ENCODE assay signal across 32 cellular contexts in the genomic region with DNA sequence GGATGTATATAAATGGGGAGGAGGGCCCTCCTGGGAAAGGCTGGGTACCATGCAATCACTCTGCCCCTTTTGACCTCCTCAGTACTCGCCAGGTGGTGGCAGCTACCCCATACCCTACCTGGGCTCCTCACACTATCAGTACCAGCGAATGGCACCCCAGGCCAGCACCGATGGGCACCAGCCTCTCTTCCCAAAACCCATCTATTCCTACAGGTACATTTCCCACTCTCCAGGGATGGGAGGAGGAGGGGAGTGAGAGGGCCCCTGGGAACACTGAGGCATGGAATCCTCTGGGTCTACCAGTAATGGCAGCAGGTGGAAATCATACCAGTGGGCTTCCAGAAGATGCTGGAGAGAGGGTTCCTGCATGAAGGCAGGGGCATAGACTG. TPM values are rescaled to one million over a fixed set of nuclear protein-coding genes. Genes with fewer than 3 reads are reported as not detected.
"Had no signal": no experiment of that assay in that cellular context is flagged by ENCODE, and none has a peak within 500 bp of the region (broad histone marks: within the 10 kb centered on the region; RNA-seq: fewer than 3 reads in every experiment).

No MANE protein-coding gene starts in this region.

- H3K4me1 ChIP-seq: adrenal gland, gastrocnemius medialis, heart right ventricle had no signal

- H3K9me3 ChIP-seq: adrenal gland, body of pancreas, gastrocnemius medialis, heart right ventricle had no signal

- H3K27ac ChIP-seq: adrenal gland, body of pancreas, foreskin keratinocyte, gastrocnemius medialis, heart right ventricle had no signal

- H3K27me3 ChIP-seq: body of pancreas, gastrocnemius medialis had no signal

- H3K4me3 ChIP-seq: adrenal gland, body of pancreas, gastrocnemius medialis, heart right ventricle had no signal

- ATAC-seq: activated CD4-positive, CD25-positive, alpha-beta regulatory T cell treated with anti-CD3 and anti-CD28 coated beads, Interleukin-2, amount 50 U/mL, for 24 hours; activated CD8-positive, alpha-beta memory T cell treated with anti-CD3 and anti-CD28 coated beads, Interleukin-2, amount 10 ng/mL, durations not matched to agents 7 days and 5 days; activated CD8-positive, alpha-beta T cell treated with anti-CD3 and anti-CD28 coated beads for 36 hours; activated naive CD8-positive, alpha-beta T cell treated with anti-CD3 and anti-CD28 coated beads, Interleukin-2, amount 50 U/mL, for 24 hours; body of pancreas; foreskin keratinocyte; gastrocnemius medialis; heart right ventricle had no signal

- H3K36me3 ChIP-seq: adrenal gland, gastrocnemius medialis, heart right ventricle had no signal

- DNase-seq: activated B cell treated with CpG ODN at 0.5 μM for 24 hours; activated CD4-positive, alpha-beta T cell treated with anti-CD3 and anti-CD28 coated beads for 48 hours; activated CD4-positive, alpha-beta T cell treated with anti-CD3 and anti-CD28 coated beads, Interleukin-2, amount 50 U/mL, for 1 hour; activated CD4-positive, alpha-beta T cell treated with anti-CD3 and anti-CD28 coated beads, Interleukin-2, amount 50 U/mL, for 48 hours; activated CD8-positive, alpha-beta memory T cell treated with anti-CD3 and anti-CD28 coated beads, Interleukin-2, amount 10 ng/mL, durations not matched to agents 7 days and 5 days; activated CD8-positive, alpha-beta memory T cell treated with anti-CD3 and anti-CD28 coated beads, Interleukin-2, amount 50 U/mL, for 4 hours; activated CD8-positive, alpha-beta T cell treated with anti-CD3 and anti-CD28 coated beads for 36 hours; activated effector memory CD4-positive, alpha-beta T cell treated with anti-CD3 and anti-CD28 coated beads, Interleukin-2, amount 50 U/mL, for 16 hours; activated naive CD4-positive, alpha-beta T cell treated with anti-CD3 and anti-CD28 coated beads for 36 hours; activated naive CD8-positive, alpha-beta T cell treated with anti-CD3 and anti-CD28 coated beads for 36 hours; activated naive CD8-positive, alpha-beta T cell treated with anti-CD3 and anti-CD28 coated beads, Interleukin-2, amount 50 U/mL, for 24 hours; activated T-cell treated with anti-CD3 and anti-CD28 coated beads, Interleukin-2, amount 50 U/mL, for 1 hour; activated T-cell treated with anti-CD3 and anti-CD28 coated beads, Interleukin-2, amount 50 U/mL, for 48 hours; adrenal gland; amygdala; aorta; body of pancreas; caudate nucleus; effector CD8-positive, alpha-beta T cell; foreskin keratinocyte; gastrocnemius medialis; heart right ventricle; T-helper 2 cell had no signal

RNA-seq across cellular contexts. Expression of a gene that starts 22.9 kb away (rescaled TPM):
- total RNA-seq: activated B cell treated with CpG ODN at 0.5 μM for 24 hours; activated CD8-positive, alpha-beta memory T cell treated with anti-CD3 and anti-CD28 coated beads for 36 hours; activated CD8-positive, alpha-beta memory T cell treated with anti-CD3 and anti-CD28 coated beads, Interleukin-2, amount 10 ng/mL, durations not matched to agents 7 days and 5 days; activated CD8-positive, alpha-beta T cell treated with anti-CD3 and anti-CD28 coated beads for 36 hours; activated naive CD4-positive, alpha-beta T cell treated with anti-CD3 and anti-CD28 coated beads for 36 hours; activated naive CD8-positive, alpha-beta T cell treated with anti-CD3 and anti-CD28 coated beads for 36 hours; activated T-helper 1 cell treated with anti-CD3 and anti-CD28 coated beads, Interleukin-12 subunit alpha, Interleukin-12 subunit beta, Interleukin-2, Interleukin-4 antibody, amounts not matched to agents 30 ng/mL and 10 ng/mL and 1 ng/mL, durations not matched to agents 14 hours and 24 hours and 36 hours; activated T-helper 2 cell treated with anti-CD3 and anti-CD28 coated beads, Interferon-gamma antibody, Interleukin-2, Interleukin-4, amounts not matched to agents 10 μg/mL and 5 μg/mL and 100 μg/mL, durations not matched to agents 14 hours and 24 hours and 36 hours; adrenal gland; aorta; chondrocyte; dermis microvascular lymphatic vessel endothelial cell; endothelial cell of umbilical vein; gastrocnemius medialis; heart right ventricle; T-helper 1 cell treated with Interleukin-12 subunit alpha and Interleukin-12 subunit beta and Interleukin-4 antibody, amounts not matched to agents 30 ng/mL and 1 ng/mL, for 36 hours had no signal

RNA-seq across cellular contexts. Expression of a gene that starts 55.6 kb away (rescaled TPM):
- total RNA-seq: activated B cell treated with CpG ODN at 0.5 μM for 24 hours; activated CD8-positive, alpha-beta memory T cell treated with anti-CD3 and anti-CD28 coated beads for 36 hours; activated CD8-positive, alpha-beta memory T cell treated with anti-CD3 and anti-CD28 coated beads, Interleukin-2, amount 10 ng/mL, durations not matched to agents 7 days and 5 days; activated CD8-positive, alpha-beta T cell treated with anti-CD3 and anti-CD28 coated beads for 36 hours; activated naive CD4-positive, alpha-beta T cell treated with anti-CD3 and anti-CD28 coated beads for 36 hours; activated naive CD8-positive, alpha-beta T cell treated with anti-CD3 and anti-CD28 coated beads for 36 hours; activated T-helper 1 cell treated with anti-CD3 and anti-CD28 coated beads, Interleukin-12 subunit alpha, Interleukin-12 subunit beta, Interleukin-2, Interleukin-4 antibody, amounts not matched to agents 30 ng/mL and 10 ng/mL and 1 ng/mL, durations not matched to agents 14 hours and 24 hours and 36 hours; activated T-helper 2 cell treated with anti-CD3 and anti-CD28 coated beads, Interferon-gamma antibody, Interleukin-2, Interleukin-4, amounts not matched to agents 10 μg/mL and 5 μg/mL and 100 μg/mL, durations not matched to agents 14 hours and 24 hours and 36 hours; adrenal gland; aorta; chondrocyte; dermis microvascular lymphatic vessel endothelial cell; endothelial cell of umbilical vein; esophagus mucosa; foreskin keratinocyte; heart right ventricle; T-helper 1 cell treated with Interleukin-12 subunit alpha and Interleukin-12 subunit beta and Interleukin-4 antibody, amounts not matched to agents 30 ng/mL and 1 ng/mL, for 36 hours had no signal
